ENCODE assay signal across 9 cellular contexts in the genomic region with DNA sequence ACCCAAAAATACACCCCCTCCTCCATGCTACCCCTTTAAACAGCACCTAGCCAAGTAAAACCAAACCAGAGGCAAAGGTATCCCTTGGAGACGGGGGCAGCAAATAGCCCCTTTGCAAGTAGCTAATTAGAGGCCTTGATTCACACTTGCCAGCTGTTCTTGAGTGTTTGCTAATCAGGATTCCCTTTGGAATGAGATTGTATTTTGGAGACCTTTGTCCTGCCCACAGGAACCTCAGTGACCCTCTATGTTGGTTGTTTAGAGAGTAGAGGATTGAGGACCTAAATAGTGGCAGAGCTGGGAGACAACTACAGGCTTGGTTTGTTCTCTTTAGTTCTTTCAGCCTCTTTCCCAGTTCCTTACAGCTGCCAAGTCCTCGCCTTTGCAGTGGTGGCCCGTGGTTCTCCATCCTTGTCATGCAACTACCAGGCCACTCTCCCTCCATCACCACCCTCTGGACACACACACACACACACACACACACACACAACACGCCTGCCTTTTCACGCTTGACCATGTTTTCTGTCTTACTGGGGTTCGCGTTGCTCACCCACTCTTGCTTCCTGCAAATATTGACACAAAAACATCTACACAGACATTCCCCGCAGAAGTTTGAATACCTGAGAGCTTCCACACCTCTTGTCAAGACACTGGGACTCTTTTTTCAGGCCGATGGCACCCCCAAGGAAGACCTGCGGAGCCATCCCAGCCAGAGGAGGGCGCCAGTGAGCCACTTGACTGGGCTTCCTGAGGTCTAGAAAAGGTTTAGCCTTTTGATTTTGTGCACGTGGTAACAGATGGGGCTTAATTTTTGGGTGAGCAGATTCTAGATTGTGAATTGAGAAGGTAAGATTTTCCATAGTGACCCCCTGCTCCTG.
DNase-seq lines count a peak whose midpoint lies in the region; ATAC-seq, FAIRE-seq and TF ChIP-seq lines count a peak whose summit lies in the region.
"Had no signal": no experiment of that assay in that cellular context is flagged by ENCODE, and none has a peak within 500 bp of the region (broad histone marks: within the 10 kb centered on the region; RNA-seq: fewer than 3 reads in every experiment).

No MANE protein-coding gene starts in this region.

- no peak overlapping the region for H3K27ac ChIP-seq in astrocyte (ENCODE audit: low read depth, low read length)

- H3K4me3 ChIP-seq in astrocyte (ENCODE audit: insufficient read depth, low read depth, low read length), result no peak overlapping the region

- no peaks in the 10 kb centered on the region for H3K9me3 ChIP-seq in astrocyte (ENCODE audit: insufficient read depth, low read depth, low read length)

- H3K4me3 Mint-ChIP-seq in astrocyte (ENCODE audit: unreplicated experiment), result no peak overlapping the region

- H3K4me2 ChIP-seq in astrocyte (ENCODE audit: low read length), result no peak overlapping the region

- no peak overlapping the region for H2AFZ ChIP-seq in astrocyte (ENCODE audit: low read depth, low read length)

- H3K27ac Mint-ChIP-seq in astrocyte (ENCODE audit: unreplicated experiment), result no peak overlapping the region

- peaks cover 7% of the 10 kb centered on the region for H3K36me3 Mint-ChIP-seq in astrocyte (ENCODE audit: low read depth, unreplicated experiment)

- no peaks in the 10 kb centered on the region for H3K36me3 ChIP-seq in astrocyte (ENCODE audit: insufficient read depth, low read length)

- H3K4me1 ChIP-seq in astrocyte (ENCODE audit: insufficient read depth, low read length), result no peaks in the 10 kb centered on the region

- DNase-seq in NCI-H526 (lab: John Stamatoyannopoulos, UW) (peak; percentile 5 to 78), NCI-H526 treated with DMSO at 0.1 percent for 48 hours (lab: John Stamatoyannopoulos, UW) (no peak), T-helper 2 cell (peak; percentile 63 to 79 (median 75)), astrocyte (ENCODE audit: low read depth) (no peak), kidney tubule cell (ENCODE audit: low spot score) (peak; percentile 49)
- peak; percentile 82 for DNase-seq in stimulated activated CD8-positive, alpha-beta memory T cell treated with anti-CD3 and anti-CD28 coated beads, Interleukin-15, amount 100 ng/mL, for 24 hours (ENCODE audit: low read depth)

- H3K27me3 ChIP-seq in astrocyte (ENCODE audit: insufficient read depth, low read length), result no peaks in the 10 kb centered on the region

- ATAC-seq in HG03565 (IDR thresholded peaks at IDR 0.05; ENCODE audit: unreplicated experiment), result peak; percentile 52
- ATAC-seq in GM21619 (IDR thresholded peaks at IDR 0.05; ENCODE audit: unreplicated experiment), result no peak

- H3K27me3 Mint-ChIP-seq in astrocyte (ENCODE audit: low read depth, unreplicated experiment), result peaks cover 6% of the 10 kb centered on the region

- H4K20me1 ChIP-seq in astrocyte (ENCODE audit: insufficient read depth, low read length), result no peaks in the 10 kb centered on the region

- peak; percentile 64 for TF ChIP-seq CTCF in astrocyte (IDR thresholded peaks at IDR 0.05; ENCODE audit: insufficient read depth, low read depth, low read length)

- H3K9ac ChIP-seq in astrocyte (ENCODE audit: low read length), result no peak overlapping the region

- H3K4me1 Mint-ChIP-seq in astrocyte (ENCODE audit: low read depth, unreplicated experiment), result peaks cover 11% of the 10 kb centered on the region

- FAIRE-seq in astrocyte (lab: Jason Lieb, UNC), result no peak
- FAIRE-seq: G401.6 had no signal

- no peaks in the 10 kb centered on the region for H3K79me2 ChIP-seq in astrocyte (ENCODE audit: insufficient read depth, low read length)

- no peaks in the 10 kb centered on the region for H3K9me3 Mint-ChIP-seq in astrocyte (ENCODE audit: unreplicated experiment)

Comparison
In these comparisons a context has a peak if more than half of its experiments do, and no peak if none do; other contexts are left out.
1. DNase-seq: peak in NCI-H526 (2 of 2), T-helper 2 cell (5 of 5), kidney tubule cell (single experiment) and stimulated activated CD8-positive, alpha-beta memory T cell treated with anti-CD3 and anti-CD28 coated beads, Interleukin-15, amount 100 ng/mL, for 24 hours (single experiment); none in NCI-H526 treated with DMSO at 0.1 percent for 48 hours (single experiment) and astrocyte (single experiment).